ENCODE assay signal across 8 cellular contexts in the genomic region with DNA sequence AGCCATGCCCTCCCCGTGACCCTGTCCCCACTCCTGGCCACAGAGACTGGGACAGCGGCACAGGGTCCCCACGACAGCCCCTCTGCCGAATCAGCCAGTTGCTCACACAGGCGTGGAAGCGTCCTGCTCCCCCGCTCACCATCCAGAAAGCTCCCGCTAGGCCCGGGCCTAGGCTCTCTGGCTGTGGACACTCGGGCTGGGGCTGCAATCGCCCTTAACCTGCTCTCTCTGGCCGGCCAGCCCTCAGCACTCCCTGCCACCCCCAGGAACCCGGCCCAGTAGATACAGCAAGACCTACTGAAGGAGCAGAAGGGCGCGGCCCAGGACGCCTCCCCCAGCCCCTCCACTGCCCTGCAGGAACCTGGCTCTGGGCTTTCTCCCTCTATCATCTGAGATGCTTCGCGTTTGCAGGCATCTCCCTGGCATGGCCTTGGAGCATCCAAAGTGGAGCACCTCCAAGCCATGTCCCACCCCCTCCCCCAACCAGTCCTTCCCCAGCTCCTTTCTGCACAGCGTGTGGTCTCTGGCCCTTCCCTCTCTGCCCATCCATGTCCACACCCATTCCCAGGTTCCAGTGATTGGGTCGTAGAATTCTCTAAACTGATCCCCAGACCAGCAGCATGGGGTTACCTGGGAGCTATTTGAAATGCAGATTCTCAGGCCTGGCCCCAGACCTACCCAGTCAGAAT.
DNase-seq lines count a peak whose midpoint lies in the region; TF ChIP-seq lines count a peak whose summit lies in the region.

No MANE protein-coding gene starts in this region.

- no peak overlapping the region for H3K9ac ChIP-seq in MM.1S (ENCODE audit: low read length)

- in situ Hi-C loops in GM13977 (cut with MboI; ENCODE audit: low pct_unique_long_range_greater_than_20kb, low sequenced_read_pairs, unreplicated experiment) = loop anchor here (10.0 kb wide), 1 partner anchor 55 kb away; no protein-coding TSS in a partner anchor

- no peaks in the 10 kb centered on the region for H3K36me3 ChIP-seq in ACC112 (ENCODE audit: insufficient read depth, low read length)
- H3K36me3 ChIP-seq in MM.1S (replicated peaks; ENCODE audit: insufficient read depth, low read length) = no peaks in the 10 kb centered on the region
- H3K36me3 ChIP-seq in esophagus (ENCODE audit: control insufficient read depth in 2 of 2, insufficient read depth in 2 of 2, low read length in 1 of 2) = peaks cover 0 to 13% of the 10 kb centered on the region in 2 donors

- no peaks in the 10 kb centered on the region for H3K9me2 ChIP-seq in MM.1S (replicated peaks; ENCODE audit: insufficient read depth, low read length)

- WGBS in esophagus, 2 donors = 46 to 47% methylated on average over 20 of the region's 20 CpGs

- H3K79me2 ChIP-seq in ACC112 (ENCODE audit: control insufficient read depth, insufficient read depth, low read length, unreplicated experiment) (no peaks in the 10 kb centered on the region), MM.1S (ENCODE audit: low read length) (no peaks in the 10 kb centered on the region)

- H3K27me3 ChIP-seq in ACC112 (ENCODE audit: insufficient read depth, low read length) = no peaks in the 10 kb centered on the region
- H3K27me3 ChIP-seq in MM.1S (replicated peaks; ENCODE audit: insufficient read depth, low read length) = peaks cover 28% of the 10 kb centered on the region
- no peaks in the 10 kb centered on the region for H3K27me3 ChIP-seq in esophagus (ENCODE audit: control insufficient read depth in 1 of 2, insufficient read depth in 2 of 2, low read length in 2 of 2)

- H4K20me1 ChIP-seq in MM.1S (ENCODE audit: insufficient read depth, low read length) = no peaks in the 10 kb centered on the region

- no peaks in the 10 kb centered on the region for H3F3A ChIP-seq in MM.1S (ENCODE audit: insufficient read depth, low read length)

- no peaks in the 10 kb centered on the region for H3K9me3 ChIP-seq in MM.1S (replicated peaks; ENCODE audit: insufficient read depth, low read length)
- H3K9me3 ChIP-seq in esophagus (ENCODE audit: control insufficient read depth in 2 of 2, insufficient read depth in 1 of 2, low read depth in 1 of 2, low read length in 1 of 2) = no peaks in the 10 kb centered on the region

- no peak overlapping the region for H3K27ac Mint-ChIP-seq in nephron progenitor cell

- no peak for TF ChIP-seq CTCF in MM.1S (IDR thresholded peaks at IDR 0.05; ENCODE audit: low read length)
- TF ChIP-seq CTCF in nephron progenitor cell (IDR thresholded peaks at IDR 0.05) = no peak
- no peak for TF ChIP-seq CTCF in GM13977 (IDR thresholded peaks at IDR 0.05; ENCODE audit: extremely low read depth, insufficient read depth, missing control alignments)

- peaks cover 12% of the 10 kb centered on the region for H3K4me1 ChIP-seq in ACC112 (ENCODE audit: control insufficient read depth, insufficient read depth, low read length, unreplicated experiment)
- H3K4me1 ChIP-seq in MM.1S (ENCODE audit: low read length) = no peaks in the 10 kb centered on the region
- H3K4me1 ChIP-seq in esophagus (ENCODE audit: control insufficient read depth in 2 of 2, insufficient read depth in 2 of 2, low read length in 1 of 2) = peaks cover 0 to 6% of the 10 kb centered on the region in 2 donors

- H3K4me3 ChIP-seq in ACC112 (ENCODE audit: low read depth, low read length) (peak overlapping the region; percentile 74), MM.1S (ENCODE audit: low read length) (peak overlapping the region; percentile 61; the same call in 1 of the 2 replicates), esophagus (ENCODE audit: low read depth in 1 of 2, low read length in 2 of 2) (no peak overlapping the region)

- H3K27ac ChIP-seq in ACC112 (ENCODE audit: low read depth, low read length) (no peak overlapping the region), MM.1S (ENCODE audit: low read length) (no peak overlapping the region), esophagus (ENCODE audit: low read depth in 2 of 2, low read length in 1 of 2) (peak overlapping the region; percentile 11 to 62)

- H3K4me1 Mint-ChIP-seq in nephron progenitor cell = peaks cover 23% of the 10 kb centered on the region

- H2AFZ ChIP-seq in ACC112 (ENCODE audit: low read length, unreplicated experiment) (peak overlapping the region; percentile 67), MM.1S (ENCODE audit: low read length) (no peak overlapping the region)

- no peaks in the 10 kb centered on the region for H3K36me3 Mint-ChIP-seq in nephron progenitor cell (ENCODE audit: low read depth)

- H3K27me3 Mint-ChIP-seq in nephron progenitor cell (ENCODE audit: low read depth, poor library complexity) = peaks cover 17% of the 10 kb centered on the region

- H3K9me3 Mint-ChIP-seq in nephron progenitor cell = no peaks in the 10 kb centered on the region

- H3K4me3 Mint-ChIP-seq in nephron progenitor cell = peak overlapping the region; percentile 73

- DNase-seq in MM.1S = no peak
- DNase-seq in nephron progenitor cell = no peak
- no peak for DNase-seq in Kasumi-1 (lab: John Stamatoyannopoulos, UW)
- no peak for DNase-seq in activated CD4-positive, CD25-positive, alpha-beta regulatory T cell treated with anti-CD3 and anti-CD28 coated beads, Interleukin-2, amount 50 U/mL, for 72 hours
- DNase-seq in GM13977 (ENCODE audit: low spot score) = no peak
- no peak for DNase-seq in activated CD8-positive, alpha-beta memory T cell treated with anti-CD3 and anti-CD28 coated beads, Interleukin-2, amount 50 U/mL, for 4 hours

- peak overlapping the region; percentile 99 for H3K4me2 ChIP-seq in MM.1S (ENCODE audit: low read depth, low read length)

Comparison
In these comparisons a context has a peak if more than half of its experiments do, and no peak if none do; other contexts are left out.
1. H3K27ac ChIP-seq: peak in esophagus (2 of 2); none in ACC112 (single experiment) and MM.1S (single experiment).
2. H3K4me3 ChIP-seq: peak in ACC112 (single experiment) and MM.1S (single experiment); none in esophagus (0 of 2).